16 cellular contexts compared by ENCODE assay signal in genomic region chrX:29687687-29688086, GRCh38.
DNase-seq lines count a peak whose midpoint lies in the region; ATAC-seq, FAIRE-seq and TF ChIP-seq lines count a peak whose summit lies in the region.
"Had no signal": no experiment of that assay in that cellular context is flagged by ENCODE, and none has a peak within 500 bp of the region (broad histone marks: within the 10 kb centered on the region; RNA-seq: fewer than 3 reads in every experiment).

No MANE protein-coding gene starts in this region.

- H3K9me3 Mint-ChIP-seq in stimulated activated effector memory CD8-positive, alpha-beta T cell treated with anti-CD3 and anti-CD28 coated beads, Interleukin-12 subunit alpha, Interleukin-12 subunit beta, amount 100 ng/mL, for 72 hours = peaks cover 5% of the 10 kb centered on the region
- H3K9me3 Mint-ChIP-seq: activated B cell treated with CpG ODN at 0.5 μM for 24 hours had no signal

- H3K27ac ChIP-seq in pancreas = no peak overlapping the region
- H3K27ac ChIP-seq: HL-60, tibial artery had no signal

- no peak overlapping the region for H3K27ac Mint-ChIP-seq in stimulated activated effector memory CD8-positive, alpha-beta T cell treated with anti-CD3 and anti-CD28 coated beads, Interleukin-12 subunit alpha, Interleukin-12 subunit beta, amount 100 ng/mL, for 72 hours
- H3K27ac Mint-ChIP-seq: activated B cell treated with CpG ODN at 0.5 μM for 24 hours had no signal

- TF ChIP-seq CTCF in epithelial cell of proximal tubule (conservative IDR thresholded peaks at IDR 0.05; ENCODE audit: low read depth, low read length) (peak; percentile 40), pancreas (IDR thresholded peaks at IDR 0.05) (no peak)

- H3K9me3 ChIP-seq in pancreas = no peaks in the 10 kb centered on the region
- H3K9me3 ChIP-seq: tibial artery had no signal

- H3K36me3 ChIP-seq in pancreas = no peaks in the 10 kb centered on the region
- H3K36me3 ChIP-seq: tibial artery had no signal

- no peaks in the 10 kb centered on the region for H3K27me3 ChIP-seq in pancreas
- H3K27me3 ChIP-seq: tibial artery had no signal

- intact Hi-C loops in pancreas (cut with DNase I) = no loop called here

- H3K4me3 Mint-ChIP-seq in stimulated activated effector memory CD8-positive, alpha-beta T cell treated with anti-CD3 and anti-CD28 coated beads, Interleukin-12 subunit alpha, Interleukin-12 subunit beta, amount 100 ng/mL, for 72 hours = no peak overlapping the region
- H3K4me3 Mint-ChIP-seq: activated B cell treated with CpG ODN at 0.5 μM for 24 hours; central memory CD8-positive, alpha-beta T cell had no signal

- H3K36me3 Mint-ChIP-seq in stimulated activated effector memory CD8-positive, alpha-beta T cell treated with anti-CD3 and anti-CD28 coated beads, Interleukin-12 subunit alpha, Interleukin-12 subunit beta, amount 100 ng/mL, for 72 hours = no peaks in the 10 kb centered on the region

- H3K4me3 ChIP-seq in epithelial cell of proximal tubule (ENCODE audit: low read depth, low read length) (no peak overlapping the region), pancreas (no peak overlapping the region)
- H3K4me3 ChIP-seq: tibial artery had no signal

- H3K4me1 ChIP-seq in pancreas = no peaks in the 10 kb centered on the region
- H3K4me1 ChIP-seq: tibial artery had no signal

- DNase-seq in GM03348 (ENCODE audit: low spot score) (peak; percentile 46), RKO (ENCODE audit: low spot score) (peak; percentile 16), epithelial cell of proximal tubule (ENCODE audit: low read depth) (no peak), pancreas (no peak), NCI-H345 treated with DMSO at 0.1 percent for 48 hours (lab: John Stamatoyannopoulos, UW; ENCODE audit: unreplicated experiment) (no peak), SW480 (ENCODE audit: low spot score) (no peak)
- DNase-seq in stimulated activated effector memory CD8-positive, alpha-beta T cell treated with anti-CD3 and anti-CD28 coated beads, Interleukin-12 subunit alpha, Interleukin-12 subunit beta, amount 100 ng/mL, for 72 hours (ENCODE audit: low spot score in 2 of 2) = no peak
- DNase-seq: activated B cell treated with CpG ODN at 0.5 μM for 24 hours, hippocampal formation, NCI-H146, tibial artery had no signal

- H3K4me1 Mint-ChIP-seq in stimulated activated effector memory CD8-positive, alpha-beta T cell treated with anti-CD3 and anti-CD28 coated beads, Interleukin-12 subunit alpha, Interleukin-12 subunit beta, amount 100 ng/mL, for 72 hours = no peaks in the 10 kb centered on the region
- H3K4me1 Mint-ChIP-seq: activated B cell treated with CpG ODN at 0.5 μM for 24 hours; central memory CD8-positive, alpha-beta T cell had no signal

- FAIRE-seq in pancreas (lab: Jason Lieb, UNC) = peak; percentile 60
- FAIRE-seq: D721Med had no signal

- no peak for ATAC-seq in pancreas
- no peak for ATAC-seq in stimulated activated effector memory CD8-positive, alpha-beta T cell treated with anti-CD3 and anti-CD28 coated beads, Interleukin-12 subunit alpha, Interleukin-12 subunit beta, amount 100 ng/mL, for 72 hours
- ATAC-seq in GM21529 (IDR thresholded peaks at IDR 0.05; ENCODE audit: unreplicated experiment) = no peak
- ATAC-seq: sciatic nerve had no signal

Comparison
In these comparisons a context has a peak if more than half of its experiments do, and no peak if none do; other contexts are left out.
1. DNase-seq: peak in GM03348 (single experiment) and RKO (single experiment); none in epithelial cell of proximal tubule (single experiment), pancreas (0 of 6), NCI-H345 treated with DMSO at 0.1 percent for 48 hours (single experiment), stimulated activated effector memory CD8-positive, alpha-beta T cell treated with anti-CD3 and anti-CD28 coated beads, Interleukin-12 subunit alpha, Interleukin-12 subunit beta, amount 100 ng/mL, for 72 hours (0 of 2) and SW480 (single experiment).